In genomic region chr7:71507665-71508064, GRCh38 we compare ENCODE assay signal across 25 cellular contexts.
A peak's percentile ranks its signal among the peaks of the same experiment; 100 is the strongest.
DNase-seq lines count a peak whose midpoint lies in the region; ATAC-seq lines count a peak whose summit lies in the region.
"Had no signal": no experiment of that assay in that cellular context is flagged by ENCODE, and none has a peak within 500 bp of the region (broad histone marks: within the 10 kb centered on the region; RNA-seq: fewer than 3 reads in every experiment).

No MANE protein-coding gene starts in this region.

- DNase-seq in D341Med (ENCODE audit: low spot score), result peak; percentile 68
- peak in 8 of 61 donors; percentile 1 to 25 (median 8) for DNase-seq in caudate nucleus (lab: John Stamatoyannopoulos, UW)
- DNase-seq in mesendoderm, result peak; percentile 54
- DNase-seq in LoVo (ENCODE audit: low spot score), result no peak
- DNase-seq in SJCRH30, result no peak
- DNase-seq: ACHN; Caco-2; CD4-positive, alpha-beta memory T cell; DMS153; GF-D8; Karpas-422; NCI-H1417; NCI-H1694 treated with DMSO at 0.1 percent for 48 hours; NCI-H2081 treated with DMSO at 0.1 percent for 48 hours; NCI-H446 treated with DMSO at 0.1 percent for 48 hours; NCI-H526 treated with DMSO at 0.1 percent for 48 hours; SHP77 treated with DMSO at 0.1 percent for 48 hours; T-cell had no signal

- peak overlapping the region; percentile 85 for H2BK5ac ChIP-seq in mesendoderm (ENCODE audit: low read length)

- 0 out of 2 replicates have a peak overlapping the region, but pooled peaks have one; percentile 22 for H3K27ac ChIP-seq in HUES64 (ENCODE audit: low read depth, low read length)
- peak overlapping the region; percentile 44 for H3K27ac ChIP-seq in caudate nucleus (ENCODE audit: low read depth, low read length)
- H3K27ac ChIP-seq in mesendoderm (ENCODE audit: low read depth, low read length), result peak overlapping the region; percentile 30
- H3K27ac ChIP-seq in SJCRH30, result no peak overlapping the region
- H3K27ac ChIP-seq: 22Rv1, BLaER1, RWPE1 had no signal

- H3K4me1 ChIP-seq in HUES64 (ENCODE audit: insufficient read depth, low read length) (peaks cover 12% of the 10 kb centered on the region), mesendoderm (ENCODE audit: control insufficient read depth, low read depth, low read length) (peaks cover 2% of the 10 kb centered on the region), SJCRH30 (no peaks in the 10 kb centered on the region)
- H3K4me1 ChIP-seq: BLaER1, Caco-2 had no signal

- H3K27me3 ChIP-seq in HUES64 (ENCODE audit: insufficient read depth, low read length), result no peaks in the 10 kb centered on the region
- no peaks in the 10 kb centered on the region for H3K27me3 ChIP-seq in mesendoderm (ENCODE audit: insufficient read depth, low read length, poor library complexity)
- H3K27me3 ChIP-seq in SJCRH30, result no peaks in the 10 kb centered on the region; the same call in 1 of the 2 replicates
- H3K27me3 ChIP-seq: BLaER1 had no signal

- H2BK120ac ChIP-seq in mesendoderm (ENCODE audit: low read depth, low read length), result peak overlapping the region; percentile 74

- H3K79me2 ChIP-seq in mesendoderm (ENCODE audit: control insufficient read depth, insufficient read depth, low read length), result no peaks in the 10 kb centered on the region

- H3K4ac ChIP-seq in mesendoderm (ENCODE audit: low read depth, low read length), result peak overlapping the region; percentile 66

- ATAC-seq in HG03521 (IDR thresholded peaks at IDR 0.05; ENCODE audit: unreplicated experiment) (no peak), HG02610 (IDR thresholded peaks at IDR 0.05; ENCODE audit: unreplicated experiment) (no peak)
- ATAC-seq: SK-N-SH treated with all-trans-retinoic acid at 6 μM for 48 hours, T-cell had no signal

- no peak overlapping the region for H2AK5ac ChIP-seq in mesendoderm (ENCODE audit: low read length)

- H3K56ac ChIP-seq in mesendoderm (ENCODE audit: low read length), result peak overlapping the region; percentile 74

- no peaks in the 10 kb centered on the region for H3K79me1 ChIP-seq in mesendoderm (ENCODE audit: low read length)

- no peaks in the 10 kb centered on the region for H3K9me3 ChIP-seq in HUES64 (ENCODE audit: insufficient read depth, low read depth, low read length)
- no peaks in the 10 kb centered on the region for H3K9me3 ChIP-seq in SJCRH30 (replicated peaks)
- H3K9me3 ChIP-seq: BLaER1, Caco-2 had no signal

- peak overlapping the region; percentile 9 for H4K5ac ChIP-seq in mesendoderm (ENCODE audit: low read length)

- H3K4me2 ChIP-seq in mesendoderm (ENCODE audit: low read length), result no peak overlapping the region
- H3K4me2 ChIP-seq: BLaER1 had no signal

- H4K8ac ChIP-seq in mesendoderm (ENCODE audit: low read depth, low read length), result no peak overlapping the region

- H3K9ac ChIP-seq in HUES64 (ENCODE audit: low read depth, low read length), result peak overlapping the region; percentile 40; the same call in 1 of the 2 replicates
- peak overlapping the region; percentile 37 for H3K9ac ChIP-seq in mesendoderm (ENCODE audit: low read length)
- H3K9ac ChIP-seq: BLaER1 had no signal

- no peak overlapping the region for H3K4me3 ChIP-seq in HUES64 (ENCODE audit: low read length)
- H3K4me3 ChIP-seq in mesendoderm (ENCODE audit: low read length), result no peak overlapping the region
- no peak overlapping the region for H3K4me3 ChIP-seq in SJCRH30
- H3K4me3 ChIP-seq: BLaER1 had no signal

- H3K23ac ChIP-seq in mesendoderm (ENCODE audit: low read length), result no peak overlapping the region

- no peaks in the 10 kb centered on the region for H3K36me3 ChIP-seq in HUES64 (ENCODE audit: insufficient read depth, low read length)
- no peaks in the 10 kb centered on the region for H3K36me3 ChIP-seq in mesendoderm (ENCODE audit: control insufficient read depth, insufficient read depth, low read length)
- no peaks in the 10 kb centered on the region for H3K36me3 ChIP-seq in SJCRH30
- H3K36me3 ChIP-seq: BLaER1 had no signal

- H2BK15ac ChIP-seq in mesendoderm (replicated peaks; ENCODE audit: low read depth), result no peak overlapping the region

- peak overlapping the region; percentile 98 for H3K18ac ChIP-seq in mesendoderm (ENCODE audit: low read length)

- WGBS in HUES64, result 47% methylated on average over 3 of the region's 4 CpGs
- no CpG with 5 or more reads among the region's 4 CpGs for WGBS in mesendoderm (ENCODE audit: extremely low coverage, insufficient coverage, low lambda C conversion rate)

Comparison
In these comparisons a context has a peak if more than half of its experiments do, and no peak if none do; other contexts are left out.
1. DNase-seq: peak in D341Med (single experiment) and mesendoderm (single experiment); none in LoVo (single experiment) and SJCRH30 (0 of 2).